In genomic region chr22:36776722-36777121, GRCh38 we compare ENCODE assay signal across 1 cellular context.
TF ChIP-seq lines count a peak whose summit lies in the region.

No MANE protein-coding gene starts in this region.

TF ChIP-seq in K562, 482 proteins besides CTCF, POLR2A, EP300 and RAD21:
- TF ChIP-seq MGA (IDR thresholded peaks at IDR 0.05), result 0 out of 2 replicates have a peak, but pooled peaks have one; percentile 16
- no peak for TF ChIP-seq MECOM (CRISPR knock-in tag; IDR thresholded peaks at IDR 0.05)
- no peak for TF ChIP-seq SNIP1 (IDR thresholded peaks at IDR 0.05; ENCODE audit: low read depth)
- no peak for TF ChIP-seq ZNF76 (CRISPR knock-in tag; IDR thresholded peaks at IDR 0.05; ENCODE audit: borderline replicate concordance)
- no peak for TF ChIP-seq EZH2 (IDR thresholded peaks at IDR 0.05; ENCODE audit: borderline replicate concordance, low read depth, low read length)
